10 cellular contexts compared by ENCODE assay signal in genomic region chr16:29972992-29973383, GRCh38. TPM values are rescaled to one million over a fixed set of nuclear protein-coding genes. Genes with fewer than 3 reads are reported as not detected.
DNase-seq lines count a peak whose midpoint lies in the region; ATAC-seq, FAIRE-seq and TF ChIP-seq lines count a peak whose summit lies in the region.
"Had no signal": no experiment of that assay in that cellular context is flagged by ENCODE, and none has a peak within 500 bp of the region (broad histone marks: within the 10 kb centered on the region; RNA-seq: fewer than 3 reads in every experiment).

No MANE protein-coding gene starts in this region.

- H3K27me3 Mint-ChIP-seq in activated CD4-positive, alpha-beta T cell treated with anti-CD3 and anti-CD28 coated beads for 36 hours: no peaks in the 10 kb centered on the region
- H3K27me3 Mint-ChIP-seq in activated T-helper 2 cell treated with anti-CD3 and anti-CD28 coated beads, Interferon-gamma antibody, Interleukin-2, Interleukin-4, amounts not matched to agents 10 μg/mL and 5 μg/mL and 100 μg/mL, durations not matched to agents 14 hours and 24 hours and 36 hours (ENCODE audit: low read depth): no peaks in the 10 kb centered on the region

- POLR2A ChIA-PET in activated CD4-positive, alpha-beta T cell treated with anti-CD3 and anti-CD28 coated beads for 36 hours (lab: Charles Lee): interaction anchor here (0.6 to 1.5 kb wide), 10 partner anchors 11 to 1150 kb away, joined by 3 to 14 read pairs (median 5); partner anchors contain the start of genes ALDOA, ASPHD1, ATXN2L and HIRIP3
- POLR2A ChIA-PET in HepG2 (lab: Yijun Ruan, JAX): interaction anchor here (0.6 to 4.7 kb wide), 33 partner anchors 8 to 293 kb away, joined by 3 to 47 read pairs (median 4); partner anchors contain the start of genes ALDOA, ASPHD1, HIRIP3 and INO80E

- H3K79me2 ChIP-seq in HepG2 (ENCODE audit: insufficient read depth, low read length): peaks cover 38% of the 10 kb centered on the region

- peaks cover 23% of the 10 kb centered on the region for H4K20me1 ChIP-seq in HepG2 (ENCODE audit: insufficient read depth, low read length)

- H2AFZ ChIP-seq in HepG2 (ENCODE audit: low read length): no peak overlapping the region

- H3K9me3 Mint-ChIP-seq in activated CD4-positive, alpha-beta T cell treated with anti-CD3 and anti-CD28 coated beads for 36 hours (ENCODE audit: low read depth): peaks cover 4% of the 10 kb centered on the region
- H3K9me3 Mint-ChIP-seq in activated T-helper 2 cell treated with anti-CD3 and anti-CD28 coated beads, Interferon-gamma antibody, Interleukin-2, Interleukin-4, amounts not matched to agents 10 μg/mL and 5 μg/mL and 100 μg/mL, durations not matched to agents 14 hours and 24 hours and 36 hours: peaks cover 5% of the 10 kb centered on the region

- no peak for FAIRE-seq in HepG2 (lab: Jason Lieb, UNC)

- intact Hi-C loops in activated CD4-positive, alpha-beta T cell treated with anti-CD3 and anti-CD28 coated beads for 36 hours (cut with DNase I, micrococcal nuclease): loop anchor here (1.0 to 5.0 kb wide), 13 partner anchors 11 to 1150 kb away; partner anchors contain the start of genes INO80E (in 2 of the 2), TMEM219 (in 2 of the 2), ASPHD1 (in 1 of the 2) and ATXN2L (in 1 of the 2)
- intact Hi-C loops in activated T-helper 2 cell treated with anti-CD3 and anti-CD28 coated beads, Interferon-gamma antibody, Interleukin-2, Interleukin-4, amounts not matched to agents 10 μg/mL and 5 μg/mL and 100 μg/mL, durations not matched to agents 14 hours and 24 hours and 36 hours (cut with micrococcal nuclease): no loop called here
- intact Hi-C loops in HepG2 (cut with micrococcal nuclease; ENCODE audit: unreplicated experiment): loop anchor here (1.0 kb wide), 2 partner anchors 30 to 47 kb away; partner anchors contain the start of gene KCTD13
- intact Hi-C loops in sciatic nerve (cut with DNase I): no loop called here

- H3K9ac ChIP-seq in HepG2 (ENCODE audit: insufficient read depth, low read depth, low read length) (0 out of 2 replicates have a peak overlapping the region, but pooled peaks have one; percentile 1), subcutaneous abdominal adipose tissue (ENCODE audit: low read length in 5 of 5) (no peak overlapping the region)

- TF ChIP-seq POLR2A in HepG2 (IDR thresholded peaks at IDR 0.05; ENCODE audit: insufficient read depth in 1 of 2, low read depth in 2 of 2, low read length in 2 of 2): no peak

- TF ChIP-seq EP300 in HepG2 (IDR thresholded peaks at IDR 0.05; ENCODE audit: low read depth in 2 of 2, low read length in 2 of 2): no peak
- TF ChIP-seq EP300 in HepG2 (CRISPR knock-in tag; IDR thresholded peaks at IDR 0.05; ENCODE audit: borderline replicate concordance): no peak

- 93% methylated on average over 6 of the region's 6 CpGs for WGBS in HepG2 (ENCODE audit: low lambda C conversion rate)

- no peak for TF ChIP-seq RAD21 in HepG2 (CRISPR knock-in tag; IDR thresholded peaks at IDR 0.05)

- H3K4me1 ChIP-seq in HepG2 (ENCODE audit: insufficient read depth, low read length): peaks cover 30% of the 10 kb centered on the region
- H3K4me1 ChIP-seq in subcutaneous abdominal adipose tissue (ENCODE audit: control insufficient read depth in 5 of 5, insufficient read depth in 5 of 5, low read length in 5 of 5): peaks cover 12 to 47% (median 39%) of the 10 kb centered on the region in 5 donors

- peaks cover 31% of the 10 kb centered on the region for H3K4me1 Mint-ChIP-seq in activated CD4-positive, alpha-beta T cell treated with anti-CD3 and anti-CD28 coated beads for 36 hours
- H3K4me1 Mint-ChIP-seq in activated T-helper 2 cell treated with anti-CD3 and anti-CD28 coated beads, Interferon-gamma antibody, Interleukin-2, Interleukin-4, amounts not matched to agents 10 μg/mL and 5 μg/mL and 100 μg/mL, durations not matched to agents 14 hours and 24 hours and 36 hours (ENCODE audit: low read depth): peaks cover 30% of the 10 kb centered on the region

- peak overlapping the region; percentile 71 for H3K27ac Mint-ChIP-seq in activated CD4-positive, alpha-beta T cell treated with anti-CD3 and anti-CD28 coated beads for 36 hours
- H3K27ac Mint-ChIP-seq in activated T-helper 2 cell treated with anti-CD3 and anti-CD28 coated beads, Interferon-gamma antibody, Interleukin-2, Interleukin-4, amounts not matched to agents 10 μg/mL and 5 μg/mL and 100 μg/mL, durations not matched to agents 14 hours and 24 hours and 36 hours: peak overlapping the region; percentile 40

- peaks cover 19 to 27% of the 10 kb centered on the region in 2 experiments for H3K36me3 ChIP-seq in HepG2 (replicated peaks in 1 of 2; ENCODE audit: control insufficient read depth in 1 of 2, insufficient read depth in 2 of 2, low read length in 2 of 2)
- peaks cover 6 to 36% (median 22%) of the 10 kb centered on the region in 5 donors for H3K36me3 ChIP-seq in subcutaneous abdominal adipose tissue (ENCODE audit: control insufficient read depth in 5 of 5, insufficient read depth in 5 of 5, low read length in 5 of 5)

- H3K27me3 ChIP-seq in HepG2 (ENCODE audit: control insufficient read depth in 1 of 2, insufficient read depth in 2 of 2, low read length in 2 of 2) (no peaks in the 10 kb centered on the region; a peak in 1 of 5 replicates), subcutaneous abdominal adipose tissue (ENCODE audit: control insufficient read depth in 5 of 5, insufficient read depth in 4 of 5, low read length in 5 of 5) (no peaks in the 10 kb centered on the region)
- H3K27me3 ChIP-seq: foreskin keratinocyte, right atrium auricular region had no signal

- peak overlapping the region; percentile 72 for H3K27ac ChIP-seq in HepG2 (ENCODE audit: extremely low read length, insufficient read depth, low read length)
- H3K27ac ChIP-seq in subcutaneous abdominal adipose tissue (ENCODE audit: low read depth, low read length): peak overlapping the region; percentile 16

- no peak for DNase-seq in activated CD4-positive, alpha-beta T cell treated with anti-CD3 and anti-CD28 coated beads for 36 hours
- DNase-seq in activated CD4-positive, alpha-beta T cell treated with anti-CD3 and anti-CD28 coated beads, Interleukin-2, amount 50 U/mL, for 48 hours: no peak
- DNase-seq in activated T-helper 2 cell treated with anti-CD3 and anti-CD28 coated beads, Interferon-gamma antibody, Interleukin-2, Interleukin-4, amounts not matched to agents 10 μg/mL and 5 μg/mL and 100 μg/mL, durations not matched to agents 14 hours and 24 hours and 36 hours (ENCODE audit: low spot score): no peak
- DNase-seq in HepG2 (ENCODE audit: low spot score) (no peak), cortex of kidney (lab: John Stamatoyannopoulos, UW) (no peak), glomerular visceral epithelial cell (ENCODE audit: extremely low spot score) (no peak), sciatic nerve (ENCODE audit: low spot score) (no peak)

- H3K36me3 Mint-ChIP-seq in activated CD4-positive, alpha-beta T cell treated with anti-CD3 and anti-CD28 coated beads for 36 hours (ENCODE audit: low read depth): peaks cover 35% of the 10 kb centered on the region
- peaks cover 40% of the 10 kb centered on the region for H3K36me3 Mint-ChIP-seq in activated T-helper 2 cell treated with anti-CD3 and anti-CD28 coated beads, Interferon-gamma antibody, Interleukin-2, Interleukin-4, amounts not matched to agents 10 μg/mL and 5 μg/mL and 100 μg/mL, durations not matched to agents 14 hours and 24 hours and 36 hours (ENCODE audit: low read depth)

- H3K4me3 Mint-ChIP-seq in activated CD4-positive, alpha-beta T cell treated with anti-CD3 and anti-CD28 coated beads for 36 hours: peak overlapping the region; percentile 87
- H3K4me3 Mint-ChIP-seq in activated T-helper 2 cell treated with anti-CD3 and anti-CD28 coated beads, Interferon-gamma antibody, Interleukin-2, Interleukin-4, amounts not matched to agents 10 μg/mL and 5 μg/mL and 100 μg/mL, durations not matched to agents 14 hours and 24 hours and 36 hours (ENCODE audit: low read depth): no peak overlapping the region

- H3K4me3 ChIP-seq in HepG2 (replicated peaks in 1 of 3; ENCODE audit: insufficient read depth in 1 of 3, low read depth in 2 of 3, low read length in 3 of 3) (no peak overlapping the region), subcutaneous abdominal adipose tissue (ENCODE audit: low read depth in 1 of 5, low read length in 5 of 5) (peak overlapping the region in 2 of 5 donors; percentile 13 to 14)

- no peak overlapping the region for H3K4me2 ChIP-seq in HepG2 (ENCODE audit: low read depth, low read length)

- in situ Hi-C loops in HepG2 (cut with HindIII; ENCODE audit: extremely low pct_ligation_motif_present, low pct_unique_long_range_greater_than_20kb): no loop called here

- no peak for TF ChIP-seq CTCF in HepG2 (CRISPR knock-in tag; IDR thresholded peaks at IDR 0.05)

- no TSS peak for BruUV-seq in HepG2 (replicated peaks; lab: Mats Ljungman, UMichigan)

- CTCF ChIA-PET in activated CD4-positive, alpha-beta T cell treated with anti-CD3 and anti-CD28 coated beads for 36 hours (lab: Charles Lee): interaction anchor here (0.6 to 3.3 kb wide), 12 partner anchors 11 to 282 kb away, joined by 3 to 15 read pairs (median 4); partner anchors contain the start of genes KIF22, PAGR1 and TMEM219
- CTCF ChIA-PET in HepG2 (lab: Yijun Ruan, JAX; ENCODE audit: low intra/inter-chr PET ratio, low total read pairs): no interaction called here

- H3K9me3 ChIP-seq in HepG2 (ENCODE audit: low read length) (no peaks in the 10 kb centered on the region), subcutaneous abdominal adipose tissue (ENCODE audit: control insufficient read depth in 5 of 5, low read length in 5 of 5) (no peaks in the 10 kb centered on the region)
- H3K9me3 ChIP-seq: right atrium auricular region had no signal

- no peak for ATAC-seq in activated CD4-positive, alpha-beta T cell treated with anti-CD3 and anti-CD28 coated beads for 36 hours
- no peak for ATAC-seq in HepG2
- ATAC-seq in sciatic nerve: no peak

RNA-seq across cellular contexts. Expression of gene TAOK2, which starts 0.7 kb away (rescaled TPM):
- 10 to 100 TPM; 24.1 to 24.4 TPM for total RNA-seq in activated CD4-positive, alpha-beta T cell treated with anti-CD3 and anti-CD28 coated beads for 36 hours
- total RNA-seq in activated T-helper 2 cell treated with anti-CD3 and anti-CD28 coated beads, Interferon-gamma antibody, Interleukin-2, Interleukin-4, amounts not matched to agents 10 μg/mL and 5 μg/mL and 100 μg/mL, durations not matched to agents 14 hours and 24 hours and 36 hours: 36.0 and 36.5 TPM in 2 replicates
- total RNA-seq in HepG2 (2016; rRNA removed; fragmentation: Illumina TruSeq; extraction: Trizol) (27.6 and 43.2 TPM in 2 replicates), sciatic nerve (51.8 TPM)
- 7.5 and 7.7 TPM in 2 replicates for total RNA-seq in HepG2 (2016; cell fraction: cytosol; rRNA removed; fragmentation: Illumina TruSeq; extraction: Trizol; ENCODE audit: low read depth)
- 23.0 and 42.5 TPM in 2 replicates for total RNA-seq in HepG2 (2016; cell fraction: insoluble cytoplasmic fraction; rRNA removed; fragmentation: Illumina TruSeq; extraction: Trizol)
- total RNA-seq in HepG2 (2016; cell fraction: membrane; rRNA removed; fragmentation: Illumina TruSeq; extraction: Trizol): 15.4 TPM in 2 replicates
- 36.7 and 42.5 TPM in 2 replicates for total RNA-seq in HepG2 (2016; cell fraction: nucleus; rRNA removed; fragmentation: Illumina TruSeq; extraction: Trizol)
- 17.4 and 24.8 TPM in 2 replicates for polyA plus RNA-seq in HepG2 (2011; rRNA removed)
- polyA plus RNA-seq in HepG2 (2011; cell fraction: cytosol; rRNA removed): 10.9 and 13.5 TPM in 2 replicates
- polyA plus RNA-seq in HepG2 (2011; cell fraction: nucleus; rRNA removed): 101 and 105 TPM in 2 replicates
- 15.5 and 21.1 TPM in 2 replicates for polyA plus RNA-seq in HepG2 (2012)
- polyA plus RNA-seq in HepG2 (2016; cell fraction: cytosol; fragmentation: Illumina TruSeq; extraction: Trizol; ENCODE audit: low read depth): 1.7 and 1.9 TPM in 2 replicates
- polyA plus RNA-seq in HepG2 (2016; cell fraction: insoluble cytoplasmic fraction; fragmentation: Illumina TruSeq; extraction: Trizol; ENCODE audit: low read depth): 15.8 and 17.9 TPM in 2 replicates
- polyA plus RNA-seq in HepG2 (2016; cell fraction: membrane; fragmentation: Illumina TruSeq; extraction: Trizol; ENCODE audit: low read depth): 3.8 and 4.5 TPM in 2 replicates
- 80.3 and 83.9 TPM in 2 replicates for polyA plus RNA-seq in HepG2 (2016; cell fraction: nucleus; fragmentation: Illumina TruSeq; extraction: Trizol; ENCODE audit: insufficient read depth, low read depth)
- polyA minus RNA-seq in HepG2 (2011; rRNA and poly(A)+ RNA removed; ENCODE audit: low replicate concordance): 28.3 and 32.0 TPM in 2 replicates
- polyA minus RNA-seq in HepG2 (2011; cell fraction: cytosol; rRNA and poly(A)+ RNA removed): 14.9 and 15.1 TPM in 2 replicates
- polyA minus RNA-seq in HepG2 (2011; cell fraction: nucleus; rRNA and poly(A)+ RNA removed): 27.7 and 31.1 TPM in 2 replicates

RNA-seq across cellular contexts. Expression of gene TMEM219, which starts 11.1 kb away (rescaled TPM):
- 10 to 100 TPM; 34.6 to 42.5 TPM for total RNA-seq in activated CD4-positive, alpha-beta T cell treated with anti-CD3 and anti-CD28 coated beads for 36 hours
- total RNA-seq in activated T-helper 2 cell treated with anti-CD3 and anti-CD28 coated beads, Interferon-gamma antibody, Interleukin-2, Interleukin-4, amounts not matched to agents 10 μg/mL and 5 μg/mL and 100 μg/mL, durations not matched to agents 14 hours and 24 hours and 36 hours: 52.1 and 59.0 TPM in 2 replicates
- total RNA-seq in HepG2 (2016; rRNA removed; fragmentation: Illumina TruSeq; extraction: Trizol) (64.5 and 105 TPM in 2 replicates), sciatic nerve (82.4 TPM)
- 761 and 811 TPM in 2 replicates for total RNA-seq in HepG2 (2016; cell fraction: cytosol; rRNA removed; fragmentation: Illumina TruSeq; extraction: Trizol; ENCODE audit: low read depth)
- total RNA-seq in HepG2 (2016; cell fraction: insoluble cytoplasmic fraction; rRNA removed; fragmentation: Illumina TruSeq; extraction: Trizol): 62.0 and 109 TPM in 2 replicates
- 407 and 415 TPM in 2 replicates for total RNA-seq in HepG2 (2016; cell fraction: membrane; rRNA removed; fragmentation: Illumina TruSeq; extraction: Trizol)
- total RNA-seq in HepG2 (2016; cell fraction: nucleus; rRNA removed; fragmentation: Illumina TruSeq; extraction: Trizol): 62.1 and 65.6 TPM in 2 replicates
- polyA plus RNA-seq in HepG2 (2011; rRNA removed): 115 and 151 TPM in 2 replicates
- 126 and 145 TPM in 2 replicates for polyA plus RNA-seq in HepG2 (2011; cell fraction: cytosol; rRNA removed)
- 259 and 324 TPM in 2 replicates for polyA plus RNA-seq in HepG2 (2011; cell fraction: nucleus; rRNA removed)
- 94.7 and 126 TPM in 2 replicates for polyA plus RNA-seq in HepG2 (2012)
- 761 and 764 TPM in 2 replicates for polyA plus RNA-seq in HepG2 (2016; cell fraction: cytosol; fragmentation: Illumina TruSeq; extraction: Trizol; ENCODE audit: low read depth)
- 53.8 and 60.5 TPM in 2 replicates for polyA plus RNA-seq in HepG2 (2016; cell fraction: insoluble cytoplasmic fraction; fragmentation: Illumina TruSeq; extraction: Trizol; ENCODE audit: low read depth)
- 363 and 365 TPM in 2 replicates for polyA plus RNA-seq in HepG2 (2016; cell fraction: membrane; fragmentation: Illumina TruSeq; extraction: Trizol; ENCODE audit: low read depth)
- polyA plus RNA-seq in HepG2 (2016; cell fraction: nucleus; fragmentation: Illumina TruSeq; extraction: Trizol; ENCODE audit: insufficient read depth, low read depth): 104 and 107 TPM in 2 replicates
- polyA minus RNA-seq in HepG2 (2011; rRNA and poly(A)+ RNA removed; ENCODE audit: low replicate concordance): 49.5 and 97.0 TPM in 2 replicates
- 34.3 and 40.4 TPM in 2 replicates for polyA minus RNA-seq in HepG2 (2011; cell fraction: cytosol; rRNA and poly(A)+ RNA removed)
- 48.5 and 65.4 TPM in 2 replicates for polyA minus RNA-seq in HepG2 (2011; cell fraction: nucleus; rRNA and poly(A)+ RNA removed)

RNA-seq across cellular contexts. Expression of gene HIRIP3, which starts 22.4 kb away (rescaled TPM):
- 10 to 100 TPM; 25.1 to 36.8 TPM for total RNA-seq in activated CD4-positive, alpha-beta T cell treated with anti-CD3 and anti-CD28 coated beads for 36 hours
- total RNA-seq in activated T-helper 2 cell treated with anti-CD3 and anti-CD28 coated beads, Interferon-gamma antibody, Interleukin-2, Interleukin-4, amounts not matched to agents 10 μg/mL and 5 μg/mL and 100 μg/mL, durations not matched to agents 14 hours and 24 hours and 36 hours: 40.3 and 40.7 TPM in 2 replicates
- total RNA-seq in HepG2 (2016; rRNA removed; fragmentation: Illumina TruSeq; extraction: Trizol) (17.2 and 17.3 TPM in 2 replicates), sciatic nerve (11.1 TPM)
- total RNA-seq in HepG2 (2016; cell fraction: cytosol; rRNA removed; fragmentation: Illumina TruSeq; extraction: Trizol; ENCODE audit: low read depth): 14.2 TPM in 2 replicates
- 15.1 and 16.3 TPM in 2 replicates for total RNA-seq in HepG2 (2016; cell fraction: insoluble cytoplasmic fraction; rRNA removed; fragmentation: Illumina TruSeq; extraction: Trizol)
- total RNA-seq in HepG2 (2016; cell fraction: membrane; rRNA removed; fragmentation: Illumina TruSeq; extraction: Trizol): 19.3 and 23.7 TPM in 2 replicates
- 8.3 and 10.3 TPM in 2 replicates for total RNA-seq in HepG2 (2016; cell fraction: nucleus; rRNA removed; fragmentation: Illumina TruSeq; extraction: Trizol)
- 12.6 and 16.3 TPM in 2 replicates for polyA plus RNA-seq in HepG2 (2011; rRNA removed)
- polyA plus RNA-seq in HepG2 (2011; cell fraction: cytosol; rRNA removed): 12.2 and 16.8 TPM in 2 replicates
- polyA plus RNA-seq in HepG2 (2011; cell fraction: nucleus; rRNA removed): 12.7 and 15.6 TPM in 2 replicates
- 8.7 and 10.3 TPM in 2 replicates for polyA plus RNA-seq in HepG2 (2012)
- polyA plus RNA-seq in HepG2 (2016; cell fraction: cytosol; fragmentation: Illumina TruSeq; extraction: Trizol; ENCODE audit: low read depth): 11.5 and 15.7 TPM in 2 replicates
- polyA plus RNA-seq in HepG2 (2016; cell fraction: insoluble cytoplasmic fraction; fragmentation: Illumina TruSeq; extraction: Trizol; ENCODE audit: low read depth): 23.3 and 25.6 TPM in 2 replicates
- 18.8 and 21.7 TPM in 2 replicates for polyA plus RNA-seq in HepG2 (2016; cell fraction: membrane; fragmentation: Illumina TruSeq; extraction: Trizol; ENCODE audit: low read depth)
- polyA plus RNA-seq in HepG2 (2016; cell fraction: nucleus; fragmentation: Illumina TruSeq; extraction: Trizol; ENCODE audit: insufficient read depth, low read depth): 21.5 and 22.8 TPM in 2 replicates
- 7.0 and 15.9 TPM in 2 replicates for polyA minus RNA-seq in HepG2 (2011; rRNA and poly(A)+ RNA removed; ENCODE audit: low replicate concordance)
- 3.3 and 7.2 TPM in 2 replicates for polyA minus RNA-seq in HepG2 (2011; cell fraction: cytosol; rRNA and poly(A)+ RNA removed)
- polyA minus RNA-seq in HepG2 (2011; cell fraction: nucleus; rRNA and poly(A)+ RNA removed): 8.4 and 11.6 TPM in 2 replicates

RNA-seq across cellular contexts. Expression of gene INO80E, which starts 23.1 kb away (rescaled TPM):
- 100 to 1,000 TPM in 1 of 2 experiments, 10 to 100 TPM in 1; 80.1 to 106 TPM for total RNA-seq in activated CD4-positive, alpha-beta T cell treated with anti-CD3 and anti-CD28 coated beads for 36 hours
- total RNA-seq in activated T-helper 2 cell treated with anti-CD3 and anti-CD28 coated beads, Interferon-gamma antibody, Interleukin-2, Interleukin-4, amounts not matched to agents 10 μg/mL and 5 μg/mL and 100 μg/mL, durations not matched to agents 14 hours and 24 hours and 36 hours: 112 and 119 TPM in 2 replicates
- total RNA-seq in HepG2 (2016; rRNA removed; fragmentation: Illumina TruSeq; extraction: Trizol): 39.5 and 45.6 TPM in 2 replicates
- 18.9 and 22.7 TPM in 2 replicates for total RNA-seq in HepG2 (2016; cell fraction: cytosol; rRNA removed; fragmentation: Illumina TruSeq; extraction: Trizol; ENCODE audit: low read depth)
- 35.1 and 45.9 TPM in 2 replicates for total RNA-seq in HepG2 (2016; cell fraction: insoluble cytoplasmic fraction; rRNA removed; fragmentation: Illumina TruSeq; extraction: Trizol)
- 25.0 and 29.9 TPM in 2 replicates for total RNA-seq in HepG2 (2016; cell fraction: membrane; rRNA removed; fragmentation: Illumina TruSeq; extraction: Trizol)
- 25.3 and 33.1 TPM in 2 replicates for total RNA-seq in HepG2 (2016; cell fraction: nucleus; rRNA removed; fragmentation: Illumina TruSeq; extraction: Trizol)
- 25.8 and 28.4 TPM in 2 replicates for polyA plus RNA-seq in HepG2 (2011; rRNA removed)
- 25.4 and 28.1 TPM in 2 replicates for polyA plus RNA-seq in HepG2 (2011; cell fraction: cytosol; rRNA removed)
- 71.2 and 71.9 TPM in 2 replicates for polyA plus RNA-seq in HepG2 (2011; cell fraction: nucleus; rRNA removed)
- 26.9 and 29.3 TPM in 2 replicates for polyA plus RNA-seq in HepG2 (2012)
- 26.1 and 33.3 TPM in 2 replicates for polyA plus RNA-seq in HepG2 (2016; cell fraction: cytosol; fragmentation: Illumina TruSeq; extraction: Trizol; ENCODE audit: low read depth)
- polyA plus RNA-seq in HepG2 (2016; cell fraction: insoluble cytoplasmic fraction; fragmentation: Illumina TruSeq; extraction: Trizol; ENCODE audit: low read depth): 59.9 and 67.8 TPM in 2 replicates
- polyA plus RNA-seq in HepG2 (2016; cell fraction: membrane; fragmentation: Illumina TruSeq; extraction: Trizol; ENCODE audit: low read depth): 33.8 and 33.9 TPM in 2 replicates
- polyA plus RNA-seq in HepG2 (2016; cell fraction: nucleus; fragmentation: Illumina TruSeq; extraction: Trizol; ENCODE audit: insufficient read depth, low read depth): 83.7 and 87.4 TPM in 2 replicates
- polyA minus RNA-seq in HepG2 (2011; rRNA and poly(A)+ RNA removed; ENCODE audit: low replicate concordance): 9.4 and 17.6 TPM in 2 replicates
- 5.5 and 10.9 TPM in 2 replicates for polyA minus RNA-seq in HepG2 (2011; cell fraction: cytosol; rRNA and poly(A)+ RNA removed)
- polyA minus RNA-seq in HepG2 (2011; cell fraction: nucleus; rRNA and poly(A)+ RNA removed): 15.3 and 21.1 TPM in 2 replicates
- 59.2 TPM for total RNA-seq in sciatic nerve

RNA-seq across cellular contexts. Expression of gene DOC2A, which starts 37.8 kb away (rescaled TPM):
- 1 to 10 TPM in 1 of 2 experiments, under 1 TPM in 1; 0.69 to 1.3 TPM for total RNA-seq in activated CD4-positive, alpha-beta T cell treated with anti-CD3 and anti-CD28 coated beads for 36 hours
- total RNA-seq in activated T-helper 2 cell treated with anti-CD3 and anti-CD28 coated beads, Interferon-gamma antibody, Interleukin-2, Interleukin-4, amounts not matched to agents 10 μg/mL and 5 μg/mL and 100 μg/mL, durations not matched to agents 14 hours and 24 hours and 36 hours: 0.87 and 1.2 TPM in 2 replicates
- 0.15 and 0.21 TPM in 2 replicates for total RNA-seq in HepG2 (2016; rRNA removed; fragmentation: Illumina TruSeq; extraction: Trizol)
- not detected in 2 replicates for total RNA-seq in HepG2 (2016; cell fraction: cytosol; rRNA removed; fragmentation: Illumina TruSeq; extraction: Trizol; ENCODE audit: low read depth)
- 0.24 TPM in 1 of 2 replicates, not detected in the other for total RNA-seq in HepG2 (2016; cell fraction: insoluble cytoplasmic fraction; rRNA removed; fragmentation: Illumina TruSeq; extraction: Trizol)
- not detected in 2 replicates for total RNA-seq in HepG2 (2016; cell fraction: membrane; rRNA removed; fragmentation: Illumina TruSeq; extraction: Trizol)
- 0.22 TPM in 1 of 2 replicates, not detected in the other for total RNA-seq in HepG2 (2016; cell fraction: nucleus; rRNA removed; fragmentation: Illumina TruSeq; extraction: Trizol)
- polyA plus RNA-seq in HepG2 (2011; rRNA removed): 0.55 and 1.4 TPM in 2 replicates
- polyA plus RNA-seq in HepG2 (2011; cell fraction: cytosol; rRNA removed): 0.36 and 0.52 TPM in 2 replicates
- 4.4 and 6.3 TPM in 2 replicates for polyA plus RNA-seq in HepG2 (2011; cell fraction: nucleus; rRNA removed)
- 0.52 and 0.72 TPM in 2 replicates for polyA plus RNA-seq in HepG2 (2012)
- polyA plus RNA-seq in HepG2 (2016; cell fraction: cytosol; fragmentation: Illumina TruSeq; extraction: Trizol; ENCODE audit: low read depth): not detected in 2 replicates
- polyA plus RNA-seq in HepG2 (2016; cell fraction: insoluble cytoplasmic fraction; fragmentation: Illumina TruSeq; extraction: Trizol; ENCODE audit: low read depth): not detected in 2 replicates
- polyA plus RNA-seq in HepG2 (2016; cell fraction: membrane; fragmentation: Illumina TruSeq; extraction: Trizol; ENCODE audit: low read depth): not detected in 2 replicates
- 0.66 and 1.1 TPM in 2 replicates for polyA plus RNA-seq in HepG2 (2016; cell fraction: nucleus; fragmentation: Illumina TruSeq; extraction: Trizol; ENCODE audit: insufficient read depth, low read depth)
- 0.12 and 0.37 TPM in 2 replicates for polyA minus RNA-seq in HepG2 (2011; rRNA and poly(A)+ RNA removed; ENCODE audit: low replicate concordance)
- polyA minus RNA-seq in HepG2 (2011; cell fraction: cytosol; rRNA and poly(A)+ RNA removed): not detected in 2 replicates
- polyA minus RNA-seq in HepG2 (2011; cell fraction: nucleus; rRNA and poly(A)+ RNA removed): not detected in 2 replicates
- 0.67 TPM for total RNA-seq in sciatic nerve
- total RNA-seq: right atrium auricular region had no signal

Comparison
In these comparisons a context has a peak if more than half of its experiments do, and no peak if none do; other contexts are left out.
1. intact Hi-C loops: an anchor here in activated CD4-positive, alpha-beta T cell treated with anti-CD3 and anti-CD28 coated beads for 36 hours (1.0 to 5.0 kb wide) and HepG2 (1.0 kb wide); none called in activated T-helper 2 cell treated with anti-CD3 and anti-CD28 coated beads, Interferon-gamma antibody, Interleukin-2, Interleukin-4, amounts not matched to agents 10 μg/mL and 5 μg/mL and 100 μg/mL, durations not matched to agents 14 hours and 24 hours and 36 hours and sciatic nerve.